2 cellular contexts compared by ENCODE assay signal in the genomic region with DNA sequence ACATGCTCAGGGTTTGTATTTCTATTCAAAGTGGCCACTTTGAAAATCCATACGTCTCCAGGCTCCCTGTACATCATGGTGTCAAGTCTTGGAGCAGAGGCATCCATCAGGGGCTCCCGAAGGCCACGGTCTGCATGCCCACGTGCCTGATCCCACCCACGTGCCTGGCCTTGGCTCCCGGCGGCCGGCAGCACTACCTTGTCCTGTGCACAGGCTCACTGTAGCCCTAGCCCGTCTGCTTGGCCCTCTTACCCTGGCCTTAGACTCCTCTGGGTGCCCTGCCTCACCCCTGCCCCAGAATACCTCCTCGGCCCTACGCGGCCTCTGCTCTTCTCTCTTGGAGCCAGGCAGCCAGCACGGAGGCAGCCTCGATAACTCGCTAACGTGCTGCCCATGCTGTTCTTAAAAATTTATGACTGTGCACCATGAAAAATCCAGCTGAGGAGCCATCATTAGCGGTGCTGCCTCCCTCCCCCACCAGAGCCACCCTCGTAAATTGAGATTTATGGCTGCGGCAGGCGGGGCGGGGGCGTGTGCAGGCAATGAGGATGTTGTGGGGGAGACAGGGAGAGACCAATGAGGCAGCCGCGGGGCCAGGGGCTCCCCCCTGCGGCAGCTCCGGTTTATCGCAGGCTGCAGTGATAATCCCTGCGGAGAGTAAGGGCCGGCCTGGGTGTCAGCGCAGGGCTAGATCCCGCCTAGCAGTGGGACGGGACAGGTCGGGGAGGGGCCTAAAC.
TF ChIP-seq lines count a peak whose summit lies in the region.

No MANE protein-coding gene starts in this region.

TF ChIP-seq in WTC11, 78 proteins besides CTCF, POLR2A, EP300 and RAD21:
- TF ChIP-seq, protein P1, sequence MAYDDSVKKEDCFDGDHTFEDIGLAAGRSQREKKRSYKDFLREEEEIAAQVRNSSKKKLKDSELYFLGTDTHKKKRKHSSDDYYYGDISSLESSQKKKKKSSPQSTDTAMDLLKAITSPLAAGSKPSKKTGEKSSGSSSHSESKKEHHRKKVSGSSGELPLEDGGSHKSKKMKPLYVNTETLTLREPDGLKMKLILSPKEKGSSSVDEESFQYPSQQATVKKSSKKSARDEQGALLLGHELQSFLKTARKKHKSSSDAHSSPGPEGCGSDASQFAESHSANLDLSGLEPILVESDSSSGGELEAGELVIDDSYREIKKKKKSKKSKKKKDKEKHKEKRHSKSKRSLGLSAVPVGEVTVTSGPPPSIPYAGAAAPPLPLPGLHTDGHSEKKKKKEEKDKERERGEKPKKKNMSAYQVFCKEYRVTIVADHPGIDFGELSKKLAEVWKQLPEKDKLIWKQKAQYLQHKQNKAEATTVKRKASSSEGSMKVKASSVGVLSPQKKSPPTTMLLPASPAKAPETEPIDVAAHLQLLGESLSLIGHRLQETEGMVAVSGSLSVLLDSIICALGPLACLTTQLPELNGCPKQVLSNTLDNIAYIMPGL (CRISPR knock-in tag; IDR thresholded peaks at IDR 0.05) = 0 out of 2 replicates have a peak, but pooled peaks have one; percentile 21
- TF ChIP-seq, protein P2, sequence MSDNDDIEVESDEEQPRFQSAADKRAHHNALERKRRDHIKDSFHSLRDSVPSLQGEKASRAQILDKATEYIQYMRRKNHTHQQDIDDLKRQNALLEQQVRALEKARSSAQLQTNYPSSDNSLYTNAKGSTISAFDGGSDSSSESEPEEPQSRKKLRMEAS (CRISPR knock-in tag; IDR thresholded peaks at IDR 0.05) = 0 out of 2 replicates have a peak, but pooled peaks have one; percentile 31
- no peak for TF ChIP-seq ETV6 (CRISPR knock-in tag; IDR thresholded peaks at IDR 0.05)

TF ChIP-seq in endothelial cell of umbilical vein, 7 proteins besides CTCF, POLR2A, EP300 and RAD21:
- TF ChIP-seq FOS (IDR thresholded peaks at IDR 0.05; ENCODE audit: borderline replicate concordance, insufficient read depth, low read length) = no peak
- no peak for TF ChIP-seq JUN (IDR thresholded peaks at IDR 0.05; ENCODE audit: borderline replicate concordance, insufficient read depth, insufficient read length, low read depth)
- TF ChIP-seq MYC (IDR thresholded peaks at IDR 0.05; ENCODE audit: low read depth, low read length) = no peak
- no peak for TF ChIP-seq POLR2AphosphoS5 (IDR thresholded peaks at IDR 0.05; ENCODE audit: insufficient read depth, low read depth, low read length)
- TF ChIP-seq, protein P2 (IDR thresholded peaks at IDR 0.05; ENCODE audit: insufficient read depth, insufficient read length) = no peak
- TF ChIP-seq EZH2 (IDR thresholded peaks at IDR 0.05; ENCODE audit: borderline replicate concordance, low read depth, low read length, severe bottlenecking) = no peak
- TF ChIP-seq GATA2 (IDR thresholded peaks at IDR 0.05; ENCODE audit: insufficient read depth, insufficient read length, low read depth, low read length) = no peak
